In the genomic region with DNA sequence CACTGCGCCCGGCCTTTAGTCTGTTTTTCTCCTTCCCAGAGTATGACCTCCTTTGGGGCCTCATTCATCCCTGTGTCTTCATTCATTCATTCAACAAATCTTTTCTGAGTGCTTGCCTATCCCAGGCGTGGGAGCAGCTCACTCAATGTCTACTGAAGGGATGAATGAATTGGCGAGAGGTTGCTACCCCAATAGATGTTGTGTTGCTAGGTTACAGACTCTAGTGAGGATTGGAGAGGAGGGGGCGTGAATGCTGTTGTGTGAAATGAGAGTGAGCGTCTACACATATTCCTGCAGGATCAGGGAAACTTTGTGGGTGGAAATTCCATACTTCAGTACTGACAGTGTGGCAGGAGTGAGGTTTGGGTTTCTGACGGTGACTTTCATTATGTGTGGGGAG, we compare ENCODE assay signal across 20 cellular contexts. TPM values are rescaled to one million over a fixed set of nuclear protein-coding genes. Genes with fewer than 3 reads are reported as not detected.
DNase-seq lines count a peak whose midpoint lies in the region; ATAC-seq and TF ChIP-seq lines count a peak whose summit lies in the region.
"Had no signal": no experiment of that assay in that cellular context is flagged by ENCODE, and none has a peak within 500 bp of the region (broad histone marks: within the 10 kb centered on the region; RNA-seq: fewer than 3 reads in every experiment).

No MANE protein-coding gene starts in this region.

- no peak for ATAC-seq in GM21381 (IDR thresholded peaks at IDR 0.05; ENCODE audit: unreplicated experiment)
- ATAC-seq: A549, HCT116 had no signal

- H3K27me3 Mint-ChIP-seq in chondrocyte (ENCODE audit: low read depth) = peaks cover 7% of the 10 kb centered on the region

- no peaks in the 10 kb centered on the region for H3K36me3 Mint-ChIP-seq in chondrocyte (ENCODE audit: low read depth)
- H3K36me3 Mint-ChIP-seq: CD4-positive, alpha-beta memory T cell had no signal

- H3K4me3 Mint-ChIP-seq in chondrocyte (ENCODE audit: unreplicated experiment) = no peak overlapping the region
- H3K4me3 Mint-ChIP-seq: CD4-positive, alpha-beta memory T cell; H9 had no signal

- no peak for TF ChIP-seq CTCF in chondrocyte (IDR thresholded peaks at IDR 0.05)

- DNase-seq in Ammon's horn (ENCODE audit: low spot score) = peak; percentile 35
- DNase-seq in chondrocyte (ENCODE audit: low spot score) = peak; percentile 13
- peak in 31 of 42 donors; percentile 5 to 89 (median 41) for DNase-seq in head of caudate nucleus
- peak; percentile 40 for DNase-seq in putamen (ENCODE audit: low spot score)
- DNase-seq in activated naive CD4-positive, alpha-beta T cell (lab: John Stamatoyannopoulos, UW) = no peak
- DNase-seq in effector CD4-positive, alpha-beta T cell = no peak
- DNase-seq: 8988T; ACHN; AML-193; C1 segment of cervical spinal cord; Calu3; CD4-positive, alpha-beta memory T cell; COR-L47; DMS79 treated with DMSO at 0.1 percent for 48 hours; GF-D8; GM23248; H9 had no signal

- H3K27ac Mint-ChIP-seq in chondrocyte (ENCODE audit: unreplicated experiment) = no peak overlapping the region
- H3K27ac Mint-ChIP-seq: H9 had no signal

- intact Hi-C loops in head of caudate nucleus (cut with DNase I) = no loop called here

- H3K9me3 Mint-ChIP-seq in chondrocyte (ENCODE audit: low read depth) = no peaks in the 10 kb centered on the region
- H3K9me3 Mint-ChIP-seq: CD4-positive, alpha-beta memory T cell; H9 had no signal

- no peaks in the 10 kb centered on the region for H3K4me1 Mint-ChIP-seq in chondrocyte (ENCODE audit: low read depth)

RNA-seq across cellular contexts. Expression of gene EP300, which starts 55.5 kb away (rescaled TPM):
- 53.1 to 58.1 TPM (median 57.8 TPM) in 3 replicates for total RNA-seq in chondrocyte

Comparison
In these comparisons a context has a peak if more than half of its experiments do, and no peak if none do; other contexts are left out.
1. DNase-seq: peak in Ammon's horn (single experiment), chondrocyte (single experiment), head of caudate nucleus (31 of 42) and putamen (single experiment); none in activated naive CD4-positive, alpha-beta T cell (0 of 4) and effector CD4-positive, alpha-beta T cell (single experiment).